In the genomic region with DNA sequence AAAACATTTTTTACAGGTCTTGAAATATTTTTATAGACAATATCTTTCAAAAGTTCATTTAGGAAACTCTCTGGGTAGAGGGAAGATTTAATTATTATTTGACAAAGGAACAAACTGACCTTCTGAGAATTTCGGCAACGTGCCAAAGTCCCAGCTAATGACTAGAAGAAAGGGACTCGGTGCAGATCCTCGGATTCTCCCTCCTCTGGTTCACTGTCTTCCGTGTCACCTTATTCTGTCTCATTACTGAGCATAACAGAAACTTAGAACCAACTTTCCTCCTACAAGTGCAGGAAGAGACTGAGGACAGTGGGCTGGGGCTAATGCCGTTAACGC, we compare ENCODE assay signal across 25 cellular contexts.
DNase-seq lines count a peak whose midpoint lies in the region; ATAC-seq and TF ChIP-seq lines count a peak whose summit lies in the region.
"Had no signal": no experiment of that assay in that cellular context is flagged by ENCODE, and none has a peak within 500 bp of the region (broad histone marks: within the 10 kb centered on the region; RNA-seq: fewer than 3 reads in every experiment).

No MANE protein-coding gene starts in this region.

- H3K9me3 ChIP-seq in mammary epithelial cell (replicated peaks; ENCODE audit: insufficient read depth, low read length) = no peaks in the 10 kb centered on the region
- H3K9me3 ChIP-seq in SK-N-SH = no peaks in the 10 kb centered on the region
- H3K9me3 ChIP-seq: neutrophil, tibial artery had no signal

- H3K4me2 ChIP-seq in mammary epithelial cell (ENCODE audit: insufficient read depth, low read depth, low read length) = no peak overlapping the region
- no peak overlapping the region for H3K4me2 ChIP-seq in SK-N-SH
- H3K4me2 ChIP-seq: smooth muscle cell had no signal

- H3K36me3 Mint-ChIP-seq in MCF 10A (ENCODE audit: insufficient read depth, unreplicated experiment) = no peaks in the 10 kb centered on the region
- H3K36me3 Mint-ChIP-seq: activated naive CD4-positive, alpha-beta T cell treated with anti-CD3 and anti-CD28 coated beads, Interleukin-2, amount 50 U/mL, for 24 hours had no signal

- ATAC-seq in HG03460 (IDR thresholded peaks at IDR 0.05; ENCODE audit: unreplicated experiment) (no peak), HG02798 (IDR thresholded peaks at IDR 0.05; ENCODE audit: poor library complexity, unreplicated experiment) (no peak)
- ATAC-seq: T-helper 17 cell had no signal

- H3K9me3 Mint-ChIP-seq in MCF 10A (ENCODE audit: unreplicated experiment) = no peaks in the 10 kb centered on the region
- H3K9me3 Mint-ChIP-seq: activated CD4-positive, alpha-beta T cell treated with anti-CD3 and anti-CD28 coated beads, Interleukin-2, amount 10 ng/mL, durations not matched to agents 7 days and 5 days; activated naive CD4-positive, alpha-beta T cell treated with anti-CD3 and anti-CD28 coated beads, Interleukin-2, amount 50 U/mL, for 24 hours; activated T-helper 1 cell treated with anti-CD3 and anti-CD28 coated beads, Interleukin-12 subunit alpha, Interleukin-12 subunit beta, Interleukin-2, Interleukin-4 antibody, amounts not matched to agents 30 ng/mL and 10 ng/mL and 1 ng/mL, durations not matched to agents 14 hours and 24 hours and 36 hours had no signal

- WGBS in mammary epithelial cell (ENCODE audit: low coverage, missing lambda C conversion rate) = 54% methylated on average over 7 of the region's 7 CpGs
- WGBS in SK-N-SH (ENCODE audit: low lambda C conversion rate) = 65% methylated on average over 7 of the region's 7 CpGs

- peaks cover 8% of the 10 kb centered on the region for H3K4me1 ChIP-seq in mammary epithelial cell (ENCODE audit: insufficient read depth, low read length)
- H3K4me1 ChIP-seq in SK-N-SH (ENCODE audit: control insufficient read depth in 1 of 2, insufficient read depth in 2 of 2, low read depth in 1 of 2, low read length in 1 of 2) = no peaks in the 10 kb centered on the region
- H3K4me1 ChIP-seq: tibial artery had no signal

- in situ Hi-C loops in mammary epithelial cell (cut with MboI; ENCODE audit: low sequenced_read_pairs in 2 of 2) = no loop called here

- no peaks in the 10 kb centered on the region for H4K20me1 ChIP-seq in mammary epithelial cell (ENCODE audit: insufficient read depth, low read length)
- no peaks in the 10 kb centered on the region for H4K20me1 ChIP-seq in SK-N-SH (ENCODE audit: insufficient read depth)

- H3K27ac Mint-ChIP-seq in MCF 10A (ENCODE audit: low read depth, unreplicated experiment) = peak overlapping the region; percentile 25
- H3K27ac Mint-ChIP-seq: activated CD4-positive, alpha-beta T cell treated with anti-CD3 and anti-CD28 coated beads, Interleukin-2, amount 10 ng/mL, durations not matched to agents 7 days and 5 days; activated naive CD4-positive, alpha-beta T cell treated with anti-CD3 and anti-CD28 coated beads, Interleukin-2, amount 50 U/mL, for 24 hours; activated T-helper 1 cell treated with anti-CD3 and anti-CD28 coated beads, Interleukin-12 subunit alpha, Interleukin-12 subunit beta, Interleukin-2, Interleukin-4 antibody, amounts not matched to agents 30 ng/mL and 10 ng/mL and 1 ng/mL, durations not matched to agents 14 hours and 24 hours and 36 hours; T-helper 17 cell had no signal

- no peaks in the 10 kb centered on the region for H3K27me3 ChIP-seq in mammary epithelial cell (ENCODE audit: insufficient read depth, low read length)
- H3K27me3 ChIP-seq in SK-N-SH (ENCODE audit: insufficient read depth) = no peaks in the 10 kb centered on the region
- H3K27me3 ChIP-seq: neutrophil, tibial artery had no signal

- TF ChIP-seq CTCF in MCF 10A (IDR thresholded peaks at IDR 0.05; ENCODE audit: unreplicated experiment) (no peak), mammary epithelial cell (conservative IDR thresholded peaks at IDR 0.05 in 1 of 2, IDR thresholded peaks at IDR 0.05 in 1 of 2; ENCODE audit: extremely low read depth in 1 of 2, insufficient read depth in 1 of 2, low read depth in 1 of 2, low read length in 2 of 2) (no peak), SK-N-SH (IDR thresholded peaks at IDR 0.05) (no peak)

- BruUV-seq in MCF 10A (replicated peaks; lab: Mats Ljungman, UMichigan) (no TSS peak), mammary epithelial cell (replicated peaks; lab: Mats Ljungman, UMichigan) (no TSS peak)

- H3K79me2 ChIP-seq in mammary epithelial cell (ENCODE audit: insufficient read depth, low read length) (no peaks in the 10 kb centered on the region), SK-N-SH (ENCODE audit: insufficient read depth) (no peaks in the 10 kb centered on the region)

- CTCF ChIA-PET in MCF 10A (lab: Yijun Ruan, JAX) (interaction anchor here (0.5 to 1.1 kb wide), 3 partner anchors 26 to 203 kb away, joined by 3 to 5 read pairs (median 3); no protein-coding TSS in a partner anchor), mammary epithelial cell (lab: Charles Lee; ENCODE audit: low non-redundant PET) (no interaction called here), SK-N-SH (lab: Yijun Ruan, JAX) (interaction anchor here (1.2 kb wide), 1 partner anchor 11 kb away, joined by 3 read pairs; no protein-coding TSS in a partner anchor)

- H3K36me3 ChIP-seq in mammary epithelial cell (ENCODE audit: insufficient read depth, low read length) (no peaks in the 10 kb centered on the region), SK-N-SH (replicated peaks in 1 of 2; ENCODE audit: control insufficient read depth in 1 of 2, insufficient read depth in 2 of 2, low read length in 1 of 2) (no peaks in the 10 kb centered on the region)
- H3K36me3 ChIP-seq: neutrophil, tibial artery, WERI-Rb-1 had no signal

- H3K4me3 Mint-ChIP-seq in MCF 10A (ENCODE audit: unreplicated experiment) = no peak overlapping the region
- H3K4me3 Mint-ChIP-seq: activated CD4-positive, alpha-beta T cell treated with anti-CD3 and anti-CD28 coated beads, Interleukin-2, amount 10 ng/mL, durations not matched to agents 7 days and 5 days; activated naive CD4-positive, alpha-beta T cell treated with anti-CD3 and anti-CD28 coated beads, Interleukin-2, amount 50 U/mL, for 24 hours; activated T-helper 1 cell treated with anti-CD3 and anti-CD28 coated beads, Interleukin-12 subunit alpha, Interleukin-12 subunit beta, Interleukin-2, Interleukin-4 antibody, amounts not matched to agents 30 ng/mL and 10 ng/mL and 1 ng/mL, durations not matched to agents 14 hours and 24 hours and 36 hours; T-helper 17 cell had no signal

- TF ChIP-seq EP300 in SK-N-SH (IDR thresholded peaks at IDR 0.05; ENCODE audit: borderline replicate concordance in 1 of 2, low read depth in 1 of 2, low read length in 1 of 2) = no peak

- POLR2A ChIA-PET in MCF 10A (lab: Yijun Ruan, JAX) (no interaction called here), SK-N-SH (lab: Yijun Ruan, JAX) (no interaction called here)

- H3K4me1 Mint-ChIP-seq in MCF 10A (ENCODE audit: insufficient read depth, unreplicated experiment) = peaks cover 5% of the 10 kb centered on the region
- H3K4me1 Mint-ChIP-seq: activated CD4-positive, alpha-beta T cell treated with anti-CD3 and anti-CD28 coated beads, Interleukin-2, amount 10 ng/mL, durations not matched to agents 7 days and 5 days; activated naive CD4-positive, alpha-beta T cell treated with anti-CD3 and anti-CD28 coated beads, Interleukin-2, amount 50 U/mL, for 24 hours; T-helper 17 cell had no signal

- H3K27me3 Mint-ChIP-seq in MCF 10A (ENCODE audit: insufficient read depth, unreplicated experiment) = no peaks in the 10 kb centered on the region

- H3K4me3 ChIP-seq in mammary epithelial cell (replicated peaks in 1 of 3; ENCODE audit: insufficient read depth in 1 of 3, low read depth in 2 of 3, low read length in 3 of 3) (no peak overlapping the region), SK-N-SH (ENCODE audit: low read depth in 2 of 2, low read length in 1 of 2) (no peak overlapping the region)
- H3K4me3 ChIP-seq: smooth muscle cell, tibial artery had no signal

- H3K27ac ChIP-seq in mammary epithelial cell (ENCODE audit: insufficient read depth, low read depth, low read length) (no peak overlapping the region), temporal lobe (ENCODE audit: low read depth, low read length) (peak overlapping the region; percentile 82), SK-N-SH (ENCODE audit: low read depth in 2 of 2, low read length in 1 of 2) (no peak overlapping the region)
- H3K27ac ChIP-seq: 22Rv1, neutrophil, tibial artery, WERI-Rb-1 had no signal

- no peaks in the 10 kb centered on the region for H3F3A ChIP-seq in SK-N-SH (replicated peaks; ENCODE audit: insufficient read depth)

- DNase-seq in MCF 10A (ENCODE audit: unreplicated experiment) (no peak), mammary epithelial cell (no peak), dermis blood vessel endothelial cell (peak; percentile 25), kidney tubule cell (ENCODE audit: low spot score) (peak; percentile 13), SK-N-SH (no peak)
- DNase-seq: activated CD4-positive, alpha-beta T cell treated with anti-CD3 and anti-CD28 coated beads, Interleukin-2, amount 10 ng/mL, durations not matched to agents 7 days and 5 days; central memory CD4-positive, alpha-beta T cell; DMS79; effector memory CD4-positive, alpha-beta T cell; Kasumi-1; NCI-H1048; NCI-H1930; stimulated activated CD4-positive, alpha-beta T cell treated with anti-CD3 and anti-CD28 coated beads, Interleukin-2, amount 100 ng/mL, for 48 hours; stimulated activated naive CD4-positive, alpha-beta T cell; T-helper 17 cell; tibial artery; WERI-Rb-1 had no signal

- H3K9me2 ChIP-seq in SK-N-SH = no peaks in the 10 kb centered on the region

- H2AFZ ChIP-seq in mammary epithelial cell (ENCODE audit: low read depth, low read length) (no peak overlapping the region), SK-N-SH (ENCODE audit: low read depth) (no peak overlapping the region)

- H3K9ac ChIP-seq in mammary epithelial cell (ENCODE audit: insufficient read depth, low read length) = no peak overlapping the region
- H3K9ac ChIP-seq in SK-N-SH = no peak overlapping the region

- dilution Hi-C loops in mammary epithelial cell (cut with HindIII; ENCODE audit: low sequenced_read_pairs) = no loop called here

- intact Hi-C loops in MCF 10A (cut with micrococcal nuclease) = no loop called here
- intact Hi-C loops in mammary epithelial cell (cut with micrococcal nuclease) = no loop called here

- TF ChIP-seq RAD21 in SK-N-SH (IDR thresholded peaks at IDR 0.05; ENCODE audit: low read length) = no peak

TF ChIP-seq in SK-N-SH, 30 proteins besides CTCF, POLR2A, EP300 and RAD21:
- TF ChIP-seq TAF1 (IDR thresholded peaks at IDR 0.05; ENCODE audit: borderline replicate concordance, low read depth, low read length) (no peak), CHD2 (IDR thresholded peaks at IDR 0.05; ENCODE audit: low read length, partially characterized antibody) (no peak), FOSL2 (IDR thresholded peaks at IDR 0.05; ENCODE audit: borderline replicate concordance, low read depth) (no peak), ELF1 (IDR thresholded peaks at IDR 0.05) (no peak), FOXM1 (IDR thresholded peaks at IDR 0.05; ENCODE audit: low read depth) (no peak), MEF2A (IDR thresholded peaks at IDR 0.05; ENCODE audit: borderline replicate concordance, low read depth) (no peak)

Comparison
In these comparisons a context has a peak if more than half of its experiments do, and no peak if none do; other contexts are left out.
1. DNase-seq: peak in dermis blood vessel endothelial cell (single experiment) and kidney tubule cell (single experiment); none in MCF 10A (single experiment), mammary epithelial cell (single experiment) and SK-N-SH (single experiment).